In genomic region chr17:9646556-9646905, GRCh38 we compare ENCODE assay signal across 9 cellular contexts. TPM values are rescaled to one million over a fixed set of nuclear protein-coding genes. Genes with fewer than 3 reads are reported as not detected.
DNase-seq lines count a peak whose midpoint lies in the region; TF ChIP-seq lines count a peak whose summit lies in the region.
"Had no signal": no experiment of that assay in that cellular context is flagged by ENCODE, and none has a peak within 500 bp of the region (broad histone marks: within the 10 kb centered on the region; RNA-seq: fewer than 3 reads in every experiment).

No MANE protein-coding gene starts in this region.

- no peaks in the 10 kb centered on the region for H3K36me3 ChIP-seq in rectal smooth muscle tissue (ENCODE audit: control insufficient read depth, insufficient read depth, low read length)
- no peaks in the 10 kb centered on the region for H3K36me3 ChIP-seq in right atrium auricular region
- H3K36me3 ChIP-seq: spleen had no signal

- no peak overlapping the region for H3K27ac ChIP-seq in rectal smooth muscle tissue (ENCODE audit: low read depth, low read length)
- no peak overlapping the region for H3K27ac ChIP-seq in right atrium auricular region
- H3K27ac ChIP-seq: spleen had no signal

- intact Hi-C loops in activated CD4-positive, alpha-beta memory T cell treated with anti-CD3 and anti-CD28 coated beads for 36 hours (cut with micrococcal nuclease): no loop called here

- H3K9me3 Mint-ChIP-seq in activated CD4-positive, alpha-beta memory T cell treated with anti-CD3 and anti-CD28 coated beads for 36 hours: no peaks in the 10 kb centered on the region

- H3K27me3 ChIP-seq in rectal smooth muscle tissue (ENCODE audit: control insufficient read depth, insufficient read depth, low read length) (peaks cover 1% of the 10 kb centered on the region), right atrium auricular region (peaks cover 0 to 2% of the 10 kb centered on the region in 2 donors)

- peaks cover 53% of the 10 kb centered on the region for H3K27me3 Mint-ChIP-seq in activated CD4-positive, alpha-beta memory T cell treated with anti-CD3 and anti-CD28 coated beads for 36 hours

- DNase-seq in NCI-H2171 treated with DMSO at 0.1 percent for 48 hours (lab: John Stamatoyannopoulos, UW): peak; percentile 14
- no peak for DNase-seq in NCI-H2171 (lab: John Stamatoyannopoulos, UW)
- DNase-seq in activated CD4-positive, alpha-beta memory T cell treated with anti-CD3 and anti-CD28 coated beads for 36 hours: no peak
- no peak for DNase-seq in effector CD8-positive, alpha-beta T cell (lab: John Stamatoyannopoulos, UW)
- DNase-seq in medulla oblongata (ENCODE audit: extremely low spot score): no peak
- no peak for DNase-seq in right atrium auricular region (ENCODE audit: low spot score)

- TF ChIP-seq CTCF in right atrium auricular region (IDR thresholded peaks at IDR 0.05): no peak

- POLR2A ChIA-PET in activated CD4-positive, alpha-beta memory T cell treated with anti-CD3 and anti-CD28 coated beads for 36 hours (lab: Charles Lee): no interaction called here

- H3K4me1 Mint-ChIP-seq in activated CD4-positive, alpha-beta memory T cell treated with anti-CD3 and anti-CD28 coated beads for 36 hours (ENCODE audit: low read depth): peaks cover 7% of the 10 kb centered on the region

- no peak overlapping the region for H3K9ac ChIP-seq in rectal smooth muscle tissue (ENCODE audit: low read length)

- no peak overlapping the region for H3K27ac Mint-ChIP-seq in activated CD4-positive, alpha-beta memory T cell treated with anti-CD3 and anti-CD28 coated beads for 36 hours

- H3K4me1 ChIP-seq in rectal smooth muscle tissue (ENCODE audit: control insufficient read depth, insufficient read depth, low read length): no peaks in the 10 kb centered on the region
- peaks cover 0 to 18% of the 10 kb centered on the region in 2 donors for H3K4me1 ChIP-seq in right atrium auricular region

- no peaks in the 10 kb centered on the region for H3K9me3 ChIP-seq in right atrium auricular region
- H3K9me3 ChIP-seq: spleen had no signal

- no peaks in the 10 kb centered on the region for H3K36me3 Mint-ChIP-seq in activated CD4-positive, alpha-beta memory T cell treated with anti-CD3 and anti-CD28 coated beads for 36 hours

- peak overlapping the region; percentile 52 for H3K4me3 ChIP-seq in iPS-11a (ENCODE audit: low read depth, low read length)
- peak overlapping the region; percentile 76 for H3K4me3 ChIP-seq in rectal smooth muscle tissue (ENCODE audit: low read length)
- peak overlapping the region in 1 of 2 donors; percentile 57 for H3K4me3 ChIP-seq in right atrium auricular region

- CTCF ChIA-PET in activated CD4-positive, alpha-beta memory T cell treated with anti-CD3 and anti-CD28 coated beads for 36 hours (lab: Charles Lee): interaction anchor here (0.8 to 1.5 kb wide), 2 partner anchors 30 to 70 kb away, joined by 3 to 5 read pairs; partner anchors contain the start of gene CFAP52

- peak overlapping the region; percentile 36 for H3K4me3 Mint-ChIP-seq in activated CD4-positive, alpha-beta memory T cell treated with anti-CD3 and anti-CD28 coated beads for 36 hours

RNA-seq across cellular contexts. Expression of gene USP43, which starts 1.2 kb away (rescaled TPM):
- under 1 TPM; 0.34 to 0.50 TPM for total RNA-seq in activated CD4-positive, alpha-beta memory T cell treated with anti-CD3 and anti-CD28 coated beads for 36 hours
- under 1 TPM in 1 of 2 donors, not detected in 1; 0.24 TPM for total RNA-seq in right atrium auricular region
